Comparison of ENCODE assay signal across 15 cellular contexts in the genomic region with DNA sequence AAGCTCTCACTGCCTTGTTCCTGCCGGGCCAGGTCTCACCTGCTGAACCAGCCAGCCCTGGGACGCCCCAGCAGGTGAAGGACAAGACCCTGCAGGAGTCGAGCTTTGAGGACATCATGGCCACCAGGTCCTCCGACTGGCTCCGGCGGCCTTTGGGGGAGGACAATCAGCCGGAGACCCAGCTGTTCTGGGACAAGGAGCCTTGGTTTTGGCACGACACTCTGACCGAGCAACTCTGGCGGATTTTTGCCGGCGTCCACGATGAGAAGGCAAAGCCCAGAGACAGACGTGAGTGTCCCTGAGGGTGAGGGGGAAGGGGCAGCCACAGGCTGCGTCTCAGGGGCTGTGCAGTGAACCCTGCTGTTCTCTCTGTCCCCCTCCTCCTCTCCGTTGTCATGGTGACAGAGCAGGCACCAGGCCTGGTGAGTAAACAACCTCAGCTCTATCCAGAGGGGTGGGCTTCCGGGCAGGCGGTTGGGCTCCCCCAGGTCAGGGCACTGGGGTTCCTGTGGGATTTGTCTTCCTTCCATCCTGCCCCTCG. TPM values are rescaled to one million over a fixed set of nuclear protein-coding genes. Genes with fewer than 3 reads are reported as not detected.
DNase-seq lines count a peak whose midpoint lies in the region; ATAC-seq, FAIRE-seq and TF ChIP-seq lines count a peak whose summit lies in the region.
"Had no signal": no experiment of that assay in that cellular context is flagged by ENCODE, and none has a peak within 500 bp of the region (broad histone marks: within the 10 kb centered on the region; RNA-seq: fewer than 3 reads in every experiment).

No MANE protein-coding gene starts in this region.

- peak overlapping the region; percentile 37 for H3K4me3 Mint-ChIP-seq in mesothelial cell of epicardium
- H3K4me3 Mint-ChIP-seq: activated CD4-positive, alpha-beta T cell treated with anti-CD3 and anti-CD28 coated beads, Interleukin-2, amount 10 ng/mL, durations not matched to agents 24 days and 14 days; T-helper 2 cell treated with Interferon-gamma antibody and Interleukin-4, amounts not matched to agents 5 μg/mL and 100 μg/mL, for 36 hours had no signal

- no peaks in the 10 kb centered on the region for H3K27me3 Mint-ChIP-seq in mesothelial cell of epicardium (ENCODE audit: low read depth)

- no peak for FAIRE-seq in K562 (lab: Jason Lieb, UNC)

- H3K4me3 ChIP-seq in HUES64 (ENCODE audit: low read length), result peak overlapping the region; percentile 22; the same call in 1 of the 2 replicates
- no peak overlapping the region for H3K4me3 ChIP-seq in K562
- H3K4me3 ChIP-seq in Peyer's patch, result no peak overlapping the region
- H3K4me3 ChIP-seq: gastrocnemius medialis, tibial nerve had no signal

- in situ Hi-C loops in K562 (cut with MboI), result no loop called here
- in situ Hi-C loops in GM13977 (cut with MboI; ENCODE audit: low pct_unique_long_range_greater_than_20kb, low sequenced_read_pairs, unreplicated experiment), result no loop called here

- no peak overlapping the region for H3K4me2 ChIP-seq in K562 (ENCODE audit: insufficient read depth, low read length)

- ATAC-seq in K562 (peak; percentile 30; the same call in 2 of the 3 replicates), HG03175 (IDR thresholded peaks at IDR 0.05; ENCODE audit: unreplicated experiment) (no peak)
- ATAC-seq: gastrocnemius medialis had no signal

- no peaks in the 10 kb centered on the region for H3K9me3 Mint-ChIP-seq in mesothelial cell of epicardium
- H3K9me3 Mint-ChIP-seq: activated CD4-positive, alpha-beta T cell treated with anti-CD3 and anti-CD28 coated beads, Interleukin-2, amount 10 ng/mL, durations not matched to agents 24 days and 14 days; T-helper 2 cell treated with Interferon-gamma antibody and Interleukin-4, amounts not matched to agents 5 μg/mL and 100 μg/mL, for 36 hours had no signal

- H3K27ac ChIP-seq in HUES64 (ENCODE audit: low read depth, low read length) (peak overlapping the region; percentile 18; the same call in 1 of the 2 replicates), K562 (ENCODE audit: extremely low read depth, low read depth, low read length) (no peak overlapping the region), Peyer's patch (no peak overlapping the region), caudate nucleus (ENCODE audit: low read depth, low read length) (no peak overlapping the region)
- H3K27ac ChIP-seq: gastrocnemius medialis had no signal

- no peaks in the 10 kb centered on the region for H3K9me1 ChIP-seq in K562 (ENCODE audit: control insufficient read depth, insufficient read depth, low read length)

- H3K9me3 ChIP-seq in HUES64 (ENCODE audit: insufficient read depth, low read depth, low read length) (no peaks in the 10 kb centered on the region), K562 (replicated peaks; ENCODE audit: control insufficient read depth, insufficient read depth, low read depth, low read length) (no peaks in the 10 kb centered on the region), Peyer's patch (no peaks in the 10 kb centered on the region)
- H3K9me3 ChIP-seq: gastrocnemius medialis, tibial nerve had no signal

- H3K4me1 ChIP-seq in HUES64 (ENCODE audit: insufficient read depth, low read length) (peaks cover 26% of the 10 kb centered on the region), K562 (replicated peaks in 1 of 2; ENCODE audit: control insufficient read depth in 2 of 2, insufficient read depth in 2 of 2, low read length in 2 of 2) (peaks cover 0 to 35% of the 10 kb centered on the region in 2 experiments; a peak in 2 of 5 replicates), Peyer's patch (peaks cover 0 to 20% (median 0%) of the 10 kb centered on the region in 4 donors)

- TF ChIP-seq RAD21 in K562 (CRISPR knock-in tag; conservative IDR thresholded peaks at IDR 0.05 in 1 of 2, IDR thresholded peaks at IDR 0.05 in 1 of 2), result no peak

- no peaks in the 10 kb centered on the region for H3K79me2 ChIP-seq in K562 (ENCODE audit: control insufficient read depth, insufficient read depth, low read length)

- no peak for TF ChIP-seq EP300 in K562 (IDR thresholded peaks at IDR 0.05; ENCODE audit: low read length)

- no peaks in the 10 kb centered on the region for H3K36me3 Mint-ChIP-seq in mesothelial cell of epicardium

- DNase-seq in COR-L47 (lab: John Stamatoyannopoulos, UW) (peak; percentile 63), K562 (ENCODE audit: extremely low read depth in 1 of 4, low spot score in 3 of 4) (peak in 1 of 4 experiments; percentile 23), mesothelial cell of epicardium (ENCODE audit: low spot score in 2 of 2, unreplicated experiment in 2 of 2) (no peak), Peyer's patch (no peak), GM13977 (ENCODE audit: low spot score) (no peak), caudate nucleus (lab: John Stamatoyannopoulos, UW) (no peak)
- DNase-seq: activated CD4-positive, alpha-beta T cell treated with anti-CD3 and anti-CD28 coated beads, Interleukin-2, amount 10 ng/mL, durations not matched to agents 24 days and 14 days; gastrocnemius medialis; kidney glomerular epithelial cell; NCI-H510A had no signal

- H3K36me3 ChIP-seq in HUES64 (ENCODE audit: insufficient read depth, low read length) (no peaks in the 10 kb centered on the region), K562 (ENCODE audit: control insufficient read depth, insufficient read depth, low read length) (no peaks in the 10 kb centered on the region), Peyer's patch (no peaks in the 10 kb centered on the region)
- H3K36me3 ChIP-seq: gastrocnemius medialis, tibial nerve had no signal

- no TSS peak for BruUV-seq in K562 (replicated peaks; lab: Mats Ljungman, UMichigan)

- no peaks in the 10 kb centered on the region for H4K20me1 ChIP-seq in K562 (replicated peaks; ENCODE audit: control insufficient read depth, insufficient read depth, low read length)

- peak overlapping the region; percentile 9; the same call in 1 of the 2 replicates for H3K9ac ChIP-seq in HUES64 (ENCODE audit: low read depth, low read length)
- H3K9ac ChIP-seq in K562 (ENCODE audit: insufficient read depth in 1 of 2, low read depth in 2 of 2, low read length in 2 of 2), result peak overlapping the region in 1 of 2 experiments; percentile 81; a peak in 2 of 4 replicates

- H3K4me1 Mint-ChIP-seq in mesothelial cell of epicardium, result peaks cover 28% of the 10 kb centered on the region
- H3K4me1 Mint-ChIP-seq: activated CD4-positive, alpha-beta T cell treated with anti-CD3 and anti-CD28 coated beads, Interleukin-2, amount 10 ng/mL, durations not matched to agents 24 days and 14 days had no signal

- no peak for TF ChIP-seq CTCF in K562 (IDR thresholded peaks at IDR 0.05 in 2 of 3, conservative IDR thresholded peaks at IDR 0.05 in 1 of 3; ENCODE audit: insufficient read depth in 2 of 3, low read depth in 1 of 3, low read length in 3 of 3)
- TF ChIP-seq CTCF in mesothelial cell of epicardium (IDR thresholded peaks at IDR 0.05; ENCODE audit: unreplicated experiment), result no peak
- no peak for TF ChIP-seq CTCF in Peyer's patch (IDR thresholded peaks at IDR 0.05)
- TF ChIP-seq CTCF in GM13977 (IDR thresholded peaks at IDR 0.05; ENCODE audit: extremely low read depth, insufficient read depth, missing control alignments), result no peak

- intact Hi-C loops in K562 (cut with micrococcal nuclease), result no loop called here

- POLR2A ChIA-PET in K562 (lab: Yijun Ruan, JAX), result interaction anchor here (0.6 to 1.6 kb wide), 5 partner anchors 8 to 681 kb away, joined by 3 to 5 read pairs (median 3); a partner anchor contains a TSS

- 13% methylated on average over 19 of the region's 19 CpGs for WGBS in HUES64
- WGBS in K562 (ENCODE audit: insufficient coverage, low coverage, missing lambda C conversion rate), result 9% methylated on average over 19 of the region's 19 CpGs

- TF ChIP-seq POLR2A in K562 (conservative IDR thresholded peaks at IDR 0.05) (no peak), Peyer's patch (IDR thresholded peaks at IDR 0.05) (no peak)

- no peak overlapping the region for H2AFZ ChIP-seq in K562 (ENCODE audit: low read depth, low read length)

- CTCF ChIA-PET in K562 (lab: Yijun Ruan, JAX; ENCODE audit: low intra/inter-chr PET ratio), result no interaction called here

- H3K27me3 ChIP-seq in HUES64 (ENCODE audit: insufficient read depth, low read length) (peaks cover 52% of the 10 kb centered on the region), K562 (ENCODE audit: control insufficient read depth in 2 of 2, insufficient read depth in 2 of 2, low read length in 2 of 2) (peaks cover 0 to 20% of the 10 kb centered on the region in 2 experiments; a peak in 2 of 5 replicates), Peyer's patch (no peaks in the 10 kb centered on the region)
- H3K27me3 ChIP-seq: tibial nerve had no signal

- H3K27ac Mint-ChIP-seq in mesothelial cell of epicardium, result peak overlapping the region; percentile 85
- H3K27ac Mint-ChIP-seq: activated CD4-positive, alpha-beta T cell treated with anti-CD3 and anti-CD28 coated beads, Interleukin-2, amount 10 ng/mL, durations not matched to agents 24 days and 14 days; T-helper 2 cell treated with Interferon-gamma antibody and Interleukin-4, amounts not matched to agents 5 μg/mL and 100 μg/mL, for 36 hours had no signal

RNA-seq across cellular contexts. Expression of a gene that starts 9.7 kb away (rescaled TPM):
- polyA plus RNA-seq in HUES64 (2013, experiment 1 of 2), result 0.80 TPM
- 0.51 TPM for polyA plus RNA-seq in HUES64 (2013, experiment 2 of 2)
- 5.1 and 7.6 TPM in 2 replicates for total RNA-seq in K562 (2011; cell fraction: chromatin; rRNA removed; ENCODE audit: low replicate concordance)
- 5.1 and 5.5 TPM in 2 replicates for total RNA-seq in K562 (2011; cell fraction: nucleolus; rRNA removed)
- total RNA-seq in K562 (2011; cell fraction: nucleoplasm; rRNA removed), result 2.7 and 4.5 TPM in 2 replicates
- total RNA-seq in K562 (2014; rRNA removed) (3.3 and 6.1 TPM in 2 replicates), K562 (2014; rRNA removed; fragmentation: Illumina TruSeq; extraction: Trizol) (1.1 and 1.2 TPM in 2 replicates), K562 (2015; rRNA removed; fragmentation: Illumina TruSeq; extraction: Trizol) (3.4 and 3.5 TPM in 2 replicates), K562 (2021) (1.8 TPM in 2 replicates), mesothelial cell of epicardium (4.3 to 7.6 TPM (median 6.9 TPM) in 3 replicates), Peyer's patch (1 to 10 TPM in 2 of 4 donors, not detected in 2; 1.9 to 2.5 TPM)
- polyA plus RNA-seq in K562 (2011; rRNA removed) (3.3 and 3.5 TPM in 2 replicates), K562 (2014; fragmentation: Illumina TruSeq; extraction: Trizol) (1.8 and 3.1 TPM in 2 replicates), K562 (2014; fragmentation: Nextera tagmentation; extraction: Ambion mirVana) (1 to 10 TPM; 1.2 to 1.5 TPM), K562 (2014; rRNA removed) (2.5 and 4.4 TPM in 2 replicates)
- 3.0 TPM in 2 replicates for polyA plus RNA-seq in K562 (2011; cell fraction: cytosol; rRNA removed)
- polyA plus RNA-seq in K562 (2011; cell fraction: nucleus; rRNA removed), result 6.5 and 7.6 TPM in 2 replicates
- polyA plus RNA-seq in K562 (2012), result 2.3 and 10.0 TPM in 2 replicates
- 0.70 and 0.78 TPM in 2 replicates for polyA minus RNA-seq in K562 (2011; rRNA and poly(A)+ RNA removed)
- 1.1 TPM in 1 of 2 replicates, not detected in the other for polyA minus RNA-seq in K562 (2011; cell fraction: cytosol; rRNA and poly(A)+ RNA removed)
- polyA minus RNA-seq in K562 (2011; cell fraction: nucleus; rRNA and poly(A)+ RNA removed), result 0.94 and 2.4 TPM in 2 replicates

RNA-seq across cellular contexts. Expression of a gene that starts 42.1 kb away (rescaled TPM):
- 1.8 TPM for polyA plus RNA-seq in HUES64 (2013, experiment 1 of 2)
- 2.2 TPM for polyA plus RNA-seq in HUES64 (2013, experiment 2 of 2)
- total RNA-seq in K562 (2011; cell fraction: chromatin; rRNA removed; ENCODE audit: low replicate concordance), result 30.9 and 72.5 TPM in 2 replicates
- 30.0 and 48.0 TPM in 2 replicates for total RNA-seq in K562 (2011; cell fraction: nucleolus; rRNA removed)
- 19.1 and 21.2 TPM in 2 replicates for total RNA-seq in K562 (2011; cell fraction: nucleoplasm; rRNA removed)
- total RNA-seq in K562 (2014; rRNA removed) (5.5 and 6.4 TPM in 2 replicates), K562 (2014; rRNA removed; fragmentation: Illumina TruSeq; extraction: Trizol) (2.4 and 2.7 TPM in 2 replicates), K562 (2015; rRNA removed; fragmentation: Illumina TruSeq; extraction: Trizol) (4.4 and 4.5 TPM in 2 replicates), K562 (2021) (13.1 and 15.2 TPM in 2 replicates), mesothelial cell of epicardium (101 to 103 TPM (median 101 TPM) in 3 replicates), Peyer's patch (10 to 100 TPM in 3 of 4 donors, 1 to 10 TPM in 1; 4.6 to 45.2 (median 29.2) TPM)
- polyA plus RNA-seq in K562 (2011; rRNA removed) (10.7 and 12.0 TPM in 2 replicates), K562 (2014; fragmentation: Illumina TruSeq; extraction: Trizol) (6.2 and 8.8 TPM in 2 replicates), K562 (2014; fragmentation: Nextera tagmentation; extraction: Ambion mirVana) (under 1 TPM; 0.35 to 0.53 TPM), K562 (2014; rRNA removed) (10.5 and 10.6 TPM in 2 replicates)
- 6.0 and 17.7 TPM in 2 replicates for polyA plus RNA-seq in K562 (2011; cell fraction: cytosol; rRNA removed)
- 34.3 and 67.6 TPM in 2 replicates for polyA plus RNA-seq in K562 (2011; cell fraction: nucleus; rRNA removed)
- 25.8 and 36.0 TPM in 2 replicates for polyA plus RNA-seq in K562 (2012)
- 2.9 and 8.1 TPM in 2 replicates for polyA minus RNA-seq in K562 (2011; rRNA and poly(A)+ RNA removed)
- polyA minus RNA-seq in K562 (2011; cell fraction: cytosol; rRNA and poly(A)+ RNA removed), result 10.4 and 11.6 TPM in 2 replicates
- polyA minus RNA-seq in K562 (2011; cell fraction: nucleus; rRNA and poly(A)+ RNA removed), result 6.6 and 9.0 TPM in 2 replicates
- total RNA-seq: RPMI7951 had no signal

RNA-seq across cellular contexts. Expression of a gene that starts 42.2 kb away (rescaled TPM):
- polyA plus RNA-seq in HUES64 (2013, experiment 1 of 2), result 4.2 TPM
- 4.4 TPM for polyA plus RNA-seq in HUES64 (2013, experiment 2 of 2)
- total RNA-seq in K562 (2011; cell fraction: chromatin; rRNA removed; ENCODE audit: low replicate concordance), result 62.3 and 82.9 TPM in 2 replicates
- 40.1 and 43.2 TPM in 2 replicates for total RNA-seq in K562 (2011; cell fraction: nucleolus; rRNA removed)
- 32.5 and 41.6 TPM in 2 replicates for total RNA-seq in K562 (2011; cell fraction: nucleoplasm; rRNA removed)
- 6.5 and 8.6 TPM in 2 replicates for total RNA-seq in K562 (2014; rRNA removed)
- total RNA-seq in K562 (2014; rRNA removed; fragmentation: Illumina TruSeq; extraction: Trizol), result 11.2 and 13.5 TPM in 2 replicates
- total RNA-seq in K562 (2015; rRNA removed; fragmentation: Illumina TruSeq; extraction: Trizol), result 10.2 and 11.2 TPM in 2 replicates
- 6.7 and 6.8 TPM in 2 replicates for total RNA-seq in K562 (2021)
- polyA plus RNA-seq in K562 (2011; rRNA removed), result 12.3 and 14.5 TPM in 2 replicates
- 4.5 and 6.9 TPM in 2 replicates for polyA plus RNA-seq in K562 (2011; cell fraction: cytosol; rRNA removed)
- polyA plus RNA-seq in K562 (2011; cell fraction: nucleus; rRNA removed), result 11.2 and 12.3 TPM in 2 replicates
- polyA plus RNA-seq in K562 (2012), result 5.9 and 14.5 TPM in 2 replicates
- 7.7 and 10.7 TPM in 2 replicates for polyA plus RNA-seq in K562 (2014; fragmentation: Illumina TruSeq; extraction: Trizol)
- polyA plus RNA-seq in K562 (2014; fragmentation: Nextera tagmentation; extraction: Ambion mirVana), result 1 to 10 TPM; 4.3 to 4.9 TPM
- polyA plus RNA-seq in K562 (2014; rRNA removed), result 8.1 and 8.2 TPM in 2 replicates
- polyA minus RNA-seq in K562 (2011; rRNA and poly(A)+ RNA removed), result 22.6 and 25.0 TPM in 2 replicates
- polyA minus RNA-seq in K562 (2011; cell fraction: cytosol; rRNA and poly(A)+ RNA removed), result 3.2 and 4.4 TPM in 2 replicates
- polyA minus RNA-seq in K562 (2011; cell fraction: nucleus; rRNA and poly(A)+ RNA removed), result 5.4 and 7.1 TPM in 2 replicates
- total RNA-seq in mesothelial cell of epicardium, result 7.8 to 9.9 TPM (median 7.9 TPM) in 3 replicates
- 1 to 10 TPM; 3.7 to 7.5 (median 5.6) TPM for total RNA-seq in Peyer's patch
